Comparison of ENCODE assay signal across 9 cellular contexts in genomic region chr5:157860898-157861894, GRCh38. TPM values are rescaled to one million over a fixed set of nuclear protein-coding genes. Genes with fewer than 3 reads are reported as not detected.
DNase-seq lines count a peak whose midpoint lies in the region; ATAC-seq, FAIRE-seq and TF ChIP-seq lines count a peak whose summit lies in the region.
"Had no signal": no experiment of that assay in that cellular context is flagged by ENCODE, and none has a peak within 500 bp of the region (broad histone marks: within the 10 kb centered on the region; RNA-seq: fewer than 3 reads in every experiment).

No MANE protein-coding gene starts in this region.

- FAIRE-seq in frontal cortex (lab: Jason Lieb, UNC): no peak

- DNase-seq in mesothelial cell of epicardium (ENCODE audit: low spot score in 2 of 2, unreplicated experiment in 2 of 2) (no peak), frontal cortex (ENCODE audit: low spot score in 2 of 2) (no peak), NCI-H82 treated with DMSO at 0.1 percent for 48 hours (lab: John Stamatoyannopoulos, UW; ENCODE audit: unreplicated experiment) (no peak), sciatic nerve (ENCODE audit: low spot score) (no peak), left cardiac atrium (no peak)
- DNase-seq: spleen had no signal

- H3K9me3 Mint-ChIP-seq in IgD-negative memory B cell (peaks cover 0 to 3% (median 0%) of the 10 kb centered on the region in 3 donors), mesothelial cell of epicardium (no peaks in the 10 kb centered on the region)

- intact Hi-C loops in sciatic nerve (cut with DNase I): no loop called here
- intact Hi-C loops in left cardiac atrium (cut with DNase I): no loop called here

- H3K36me3 Mint-ChIP-seq in IgD-negative memory B cell (no peaks in the 10 kb centered on the region), mesothelial cell of epicardium (no peaks in the 10 kb centered on the region)

- H3K27ac Mint-ChIP-seq in IgD-negative memory B cell (peak overlapping the region; percentile 84 to 88 (median 85)), mesothelial cell of epicardium (peak overlapping the region; percentile 68)

- H3K4me1 Mint-ChIP-seq in IgD-negative memory B cell (peaks cover 37 to 45% (median 41%) of the 10 kb centered on the region in 3 donors), mesothelial cell of epicardium (peaks cover 40% of the 10 kb centered on the region)

- ATAC-seq in GM18868 (IDR thresholded peaks at IDR 0.05; ENCODE audit: unreplicated experiment) (peak; percentile 70), GM21786 (IDR thresholded peaks at IDR 0.05; ENCODE audit: unreplicated experiment) (peak; percentile 80), sciatic nerve (no peak), left cardiac atrium (no peak)

- H3K4me3 Mint-ChIP-seq in IgD-negative memory B cell (peak overlapping the region; percentile 63 to 83 (median 73)), mesothelial cell of epicardium (no peak overlapping the region)

- no peak for TF ChIP-seq CTCF in mesothelial cell of epicardium (IDR thresholded peaks at IDR 0.05; ENCODE audit: unreplicated experiment)

- H3K27me3 Mint-ChIP-seq in IgD-negative memory B cell: no peaks in the 10 kb centered on the region
- no peaks in the 10 kb centered on the region for H3K27me3 Mint-ChIP-seq in mesothelial cell of epicardium (ENCODE audit: low read depth)

RNA-seq across cellular contexts. Expression of gene CLINT1, which starts 2.3 kb away (rescaled TPM):
- 69.7 TPM for polyA plus RNA-seq in IgD-negative memory B cell
- total RNA-seq in mesothelial cell of epicardium (74.8 to 85.2 TPM (median 77.7 TPM) in 3 replicates), frontal cortex (56.3 TPM), sciatic nerve (52.9 TPM), left cardiac atrium (10 to 100 TPM; 54.0 to 72.8 TPM)

Comparison
In these comparisons a context has a peak if more than half of its experiments do, and no peak if none do; other contexts are left out.
1. ATAC-seq: peak in GM18868 (single experiment) and GM21786 (single experiment); none in sciatic nerve (single experiment) and left cardiac atrium (0 of 2).